8 cellular contexts compared by ENCODE assay signal in the genomic region with DNA sequence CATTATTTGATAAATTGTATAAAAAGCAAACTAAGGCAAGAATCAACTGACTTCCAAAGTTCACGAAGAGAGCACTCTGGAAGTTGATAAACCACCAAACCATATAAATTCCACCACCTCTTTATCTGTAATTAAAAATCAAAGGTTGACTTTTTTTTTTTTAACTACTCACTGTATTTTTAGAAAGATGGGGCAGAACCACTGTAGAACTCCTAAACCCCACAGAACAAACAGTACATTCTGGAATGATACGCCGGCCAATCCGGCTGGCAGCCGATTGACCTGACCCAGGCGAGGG. TPM values are rescaled to one million over a fixed set of nuclear protein-coding genes. Genes with fewer than 3 reads are reported as not detected.
DNase-seq lines count a peak whose midpoint lies in the region; ATAC-seq and TF ChIP-seq lines count a peak whose summit lies in the region.

No MANE protein-coding gene starts in this region.

- H3K36me3 ChIP-seq in GM23338 (ENCODE audit: insufficient read depth) = peaks cover 31% of the 10 kb centered on the region
- peaks cover 28% of the 10 kb centered on the region for H3K36me3 ChIP-seq in WERI-Rb-1

- H3K4me2 ChIP-seq in GM23338 = peak overlapping the region; percentile 72

- H3K27me3 ChIP-seq in GM23338 (ENCODE audit: insufficient read depth) (no peaks in the 10 kb centered on the region), WERI-Rb-1 (ENCODE audit: insufficient read depth, low read depth, severe bottlenecking) (no peaks in the 10 kb centered on the region), foreskin keratinocyte (no peaks in the 10 kb centered on the region)

- ATAC-seq in GM23338 (no peak), foreskin keratinocyte (no peak), left colon (no peak), GM21390 (IDR thresholded peaks at IDR 0.05; ENCODE audit: unreplicated experiment) (no peak), HG03442 (IDR thresholded peaks at IDR 0.05; ENCODE audit: unreplicated experiment) (no peak)

- no peak for DNase-seq in GM23338 (ENCODE audit: low spot score)
- DNase-seq in WERI-Rb-1 = no peak
- DNase-seq in foreskin keratinocyte = no peak
- DNase-seq in left colon = no peak
- no peak for DNase-seq in head of caudate nucleus

- peaks cover 41% of the 10 kb centered on the region for H3K79me2 ChIP-seq in GM23338 (replicated peaks; ENCODE audit: insufficient read depth)

- no peaks in the 10 kb centered on the region for H3F3A ChIP-seq in GM23338 (replicated peaks; ENCODE audit: low read depth)

- peaks cover 40% of the 10 kb centered on the region for H3K36me3 Mint-ChIP-seq in GM23338 (ENCODE audit: low read depth)

- H3K27me3 Mint-ChIP-seq in GM23338 (ENCODE audit: insufficient read depth, low read depth, poor library complexity) = peaks cover 5% of the 10 kb centered on the region

- H3K27ac Mint-ChIP-seq in GM23338 = peak overlapping the region; percentile 50

- H3K27ac ChIP-seq in GM23338 (ENCODE audit: low read depth) (peak overlapping the region; percentile 32; the same call in 1 of the 2 replicates), WERI-Rb-1 (peak overlapping the region; percentile 9; the same call in 1 of the 2 replicates), foreskin keratinocyte (peak overlapping the region; percentile 91), skin epidermis (peak overlapping the region in 18 of 21 experiments; percentile 36 to 98 (median 95))

- intact Hi-C loops in left colon (cut with DNase I, micrococcal nuclease) = no loop called here
- intact Hi-C loops in head of caudate nucleus (cut with DNase I) = no loop called here

- H3K4me1 ChIP-seq in GM23338 (ENCODE audit: insufficient read depth) (peaks cover 18% of the 10 kb centered on the region), foreskin keratinocyte (peaks cover 24% of the 10 kb centered on the region)

- H4K20me1 ChIP-seq in GM23338 (replicated peaks; ENCODE audit: insufficient read depth) = peaks cover 29% of the 10 kb centered on the region

- H3K4me3 ChIP-seq in GM23338 = peak overlapping the region; percentile 48
- H3K4me3 ChIP-seq in WERI-Rb-1 (ENCODE audit: low read depth, low read length) = peak overlapping the region; percentile 99
- peak overlapping the region; percentile 83 to 98 (median 88) for H3K4me3 ChIP-seq in skin epidermis

- H3K9me2 ChIP-seq in GM23338 (ENCODE audit: insufficient read depth) = no peaks in the 10 kb centered on the region

- TF ChIP-seq CTCF in GM23338 (conservative IDR thresholded peaks at IDR 0.05; ENCODE audit: low read depth in 2 of 2) (no peak), WERI-Rb-1 (IDR thresholded peaks at IDR 0.05; ENCODE audit: low read depth, low read length) (no peak), foreskin keratinocyte (conservative IDR thresholded peaks at IDR 0.05) (no peak)

- H3K4me1 Mint-ChIP-seq in GM23338 = peaks cover 30% of the 10 kb centered on the region; the same call in 2 of the 3 replicates

- H2AFZ ChIP-seq in GM23338 = no peak overlapping the region

- H3K4me3 Mint-ChIP-seq in GM23338 = peak overlapping the region; percentile 98

- no peaks in the 10 kb centered on the region for H3K9me3 ChIP-seq in WERI-Rb-1 (ENCODE audit: severe bottlenecking)

- no peaks in the 10 kb centered on the region; the same call in 2 of the 3 replicates for H3K9me3 Mint-ChIP-seq in GM23338

TF ChIP-seq in GM23338, 12 proteins besides CTCF, POLR2A, EP300 and RAD21:
- no peak for TF ChIP-seq ZNF114 (CRISPR knock-in tag; IDR thresholded peaks at IDR 0.05)
- TF ChIP-seq POLR2AphosphoS5 (IDR thresholded peaks at IDR 0.05; ENCODE audit: low read depth) = peak; percentile 75; the same call in 1 of the 2 replicates
- no peak for TF ChIP-seq CREB1 (CRISPR knock-in tag; IDR thresholded peaks at IDR 0.05; ENCODE audit: low read depth)

RNA-seq across cellular contexts. Expression of gene CCNG1, which starts 0.4 kb away (rescaled TPM):
- total RNA-seq in GM23338 (2014; rRNA removed; shearing (Covaris generic)) = 487 and 496 TPM in 2 replicates
- 431 and 489 TPM in 2 replicates for polyA plus RNA-seq in GM23338 (2016; fragmentation: Nextera tagmentation; extraction: Ambion mirVana)
- total RNA-seq in foreskin keratinocyte = 76.7 and 79.8 TPM in 2 replicates
- 61.6 and 65.6 TPM in 2 replicates for polyA plus RNA-seq in foreskin keratinocyte
- 100 to 1,000 TPM; 162 to 196 TPM for total RNA-seq in left colon

RNA-seq across cellular contexts. Expression of gene NUDCD2, which starts 22.9 kb away (rescaled TPM):
- 14.6 and 23.2 TPM in 2 replicates for total RNA-seq in GM23338 (2014; rRNA removed; shearing (Covaris generic))
- polyA plus RNA-seq in GM23338 (2016; fragmentation: Nextera tagmentation; extraction: Ambion mirVana) (112 and 123 TPM in 2 replicates), foreskin keratinocyte (20.9 and 26.4 TPM in 2 replicates)
- total RNA-seq in foreskin keratinocyte (23.8 and 24.7 TPM in 2 replicates), left colon (10 to 100 TPM; 15.9 to 19.1 TPM)

RNA-seq across cellular contexts. Expression of gene HMMR, which starts 23.5 kb away (rescaled TPM):
- 54.8 and 77.9 TPM in 2 replicates for total RNA-seq in GM23338 (2014; rRNA removed; shearing (Covaris generic))
- polyA plus RNA-seq in GM23338 (2016; fragmentation: Nextera tagmentation; extraction: Ambion mirVana) (120 and 163 TPM in 2 replicates), foreskin keratinocyte (11.6 and 21.1 TPM in 2 replicates)
- total RNA-seq in foreskin keratinocyte (31.0 and 53.7 TPM in 2 replicates), left colon (1 to 10 TPM; 3.0 to 7.4 TPM)

Comparison
In these comparisons a context has a peak if more than half of its experiments do, and no peak if none do; other contexts are left out.
1. H3K27ac ChIP-seq: peak in every context shown above with its lines; median percentile 95 in skin epidermis; 91 in foreskin keratinocyte; 32 in GM23338; 9 in WERI-Rb-1.
2. H3K4me3 ChIP-seq: peak in every context shown above with its lines; median percentile 99 in WERI-Rb-1; 88 in skin epidermis; 48 in GM23338.